In the genomic region with DNA sequence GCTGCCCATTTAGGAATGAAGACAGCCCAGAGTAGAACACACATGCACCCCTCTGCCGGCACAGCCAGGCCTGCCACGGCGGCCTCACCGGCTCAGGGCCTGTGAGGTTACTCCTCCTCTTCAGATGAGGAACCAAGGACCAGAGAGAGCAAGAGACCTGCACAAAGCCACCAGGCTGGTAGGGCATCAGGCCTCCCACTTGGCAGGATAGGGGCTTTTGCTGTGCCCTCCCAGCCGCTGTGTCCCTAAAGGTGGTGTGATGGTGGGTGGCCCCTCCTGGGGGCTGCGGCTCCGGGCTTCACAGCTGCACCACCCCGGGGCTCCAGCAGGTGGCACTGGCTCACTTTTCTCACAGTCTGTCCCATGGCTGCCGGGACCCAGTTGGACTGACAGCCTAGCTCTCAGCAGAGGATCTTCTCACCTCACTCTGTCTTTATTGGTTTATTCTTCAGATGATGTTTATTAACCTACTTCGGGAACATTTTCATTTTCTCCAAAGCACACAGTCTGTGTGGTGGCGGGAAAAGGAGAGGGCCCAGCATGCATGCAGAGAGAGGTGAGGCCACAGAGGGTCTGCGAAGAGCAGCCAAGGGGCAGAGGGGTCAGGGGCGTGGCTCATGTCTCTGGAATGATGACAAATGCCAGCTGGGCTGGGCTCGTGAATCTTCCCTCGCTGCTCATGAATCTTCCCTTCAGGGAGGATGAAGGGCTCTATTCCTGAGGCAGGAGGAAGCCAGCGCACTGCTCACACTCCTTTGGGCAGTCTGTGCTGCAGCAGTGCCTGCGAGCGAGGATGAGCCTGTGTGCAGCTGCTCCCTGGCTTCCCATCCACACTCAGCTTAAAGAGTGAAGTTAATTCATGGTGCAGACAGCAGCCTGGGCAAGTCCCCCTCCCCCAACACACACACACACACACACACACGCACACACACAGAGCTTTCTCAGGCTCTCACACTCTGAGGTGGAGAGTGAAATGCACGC, we compare ENCODE assay signal across 8 cellular contexts.
DNase-seq lines count a peak whose midpoint lies in the region; ATAC-seq, FAIRE-seq and TF ChIP-seq lines count a peak whose summit lies in the region.

No MANE protein-coding gene starts in this region.

- no peaks in the 10 kb centered on the region for H3K9me3 Mint-ChIP-seq in activated naive CD8-positive, alpha-beta T cell treated with anti-CD3 and anti-CD28 coated beads, Interleukin-2, amount 10 ng/mL, durations not matched to agents 7 days and 5 days
- H3K9me3 Mint-ChIP-seq in progenitor cell of endocrine pancreas (ENCODE audit: low read depth), result no peaks in the 10 kb centered on the region

- peaks cover 12% of the 10 kb centered on the region for H3K4me1 Mint-ChIP-seq in activated naive CD8-positive, alpha-beta T cell treated with anti-CD3 and anti-CD28 coated beads, Interleukin-2, amount 10 ng/mL, durations not matched to agents 7 days and 5 days
- H3K4me1 Mint-ChIP-seq in progenitor cell of endocrine pancreas (ENCODE audit: low read depth), result peaks cover 12% of the 10 kb centered on the region

- H3K4me1 ChIP-seq in HUES6 (ENCODE audit: control insufficient read depth, insufficient read depth, low read length) (peaks cover 12% of the 10 kb centered on the region; the same call in 1 of the 2 replicates), heart left ventricle (peaks cover 0 to 49% (median 19%) of the 10 kb centered on the region in 12 donors)

- H3K27ac Mint-ChIP-seq in activated naive CD8-positive, alpha-beta T cell treated with anti-CD3 and anti-CD28 coated beads, Interleukin-2, amount 10 ng/mL, durations not matched to agents 7 days and 5 days, result no peak overlapping the region
- H3K27ac Mint-ChIP-seq in progenitor cell of endocrine pancreas, result peak overlapping the region; percentile 45

- TF ChIP-seq POLR2A in heart left ventricle (IDR thresholded peaks at IDR 0.05), result no peak

- H3K27me3 Mint-ChIP-seq in activated naive CD8-positive, alpha-beta T cell treated with anti-CD3 and anti-CD28 coated beads, Interleukin-2, amount 10 ng/mL, durations not matched to agents 7 days and 5 days, result peaks cover 2% of the 10 kb centered on the region
- H3K27me3 Mint-ChIP-seq in progenitor cell of endocrine pancreas, result no peaks in the 10 kb centered on the region

- H3K27me3 ChIP-seq in HUES6 (ENCODE audit: control insufficient read depth, insufficient read depth, low read length), result no peaks in the 10 kb centered on the region
- H3K27me3 ChIP-seq in heart left ventricle, result no peaks in the 10 kb centered on the region

- POLR2A ChIA-PET in activated naive CD8-positive, alpha-beta T cell treated with anti-CD3 and anti-CD28 coated beads, Interleukin-2, amount 10 ng/mL, durations not matched to agents 7 days and 5 days (lab: Charles Lee), result interaction anchor here (0.7 to 1.3 kb wide), 2 partner anchors 101 to 422 kb away, joined by 3 to 4 read pairs; a partner anchor contains a TSS

- H3K4me3 Mint-ChIP-seq in activated naive CD8-positive, alpha-beta T cell treated with anti-CD3 and anti-CD28 coated beads, Interleukin-2, amount 10 ng/mL, durations not matched to agents 7 days and 5 days, result no peak overlapping the region
- H3K4me3 Mint-ChIP-seq in progenitor cell of endocrine pancreas (ENCODE audit: low read depth), result no peak overlapping the region

- H3K36me3 Mint-ChIP-seq in activated naive CD8-positive, alpha-beta T cell treated with anti-CD3 and anti-CD28 coated beads, Interleukin-2, amount 10 ng/mL, durations not matched to agents 7 days and 5 days, result no peaks in the 10 kb centered on the region
- H3K36me3 Mint-ChIP-seq in progenitor cell of endocrine pancreas (ENCODE audit: insufficient read depth), result no peaks in the 10 kb centered on the region

- H3K9ac ChIP-seq in HUES6 (ENCODE audit: low read length), result no peak overlapping the region

- H3K9me3 ChIP-seq in HUES6 (ENCODE audit: control insufficient read depth, insufficient read depth, low read depth, low read length) (no peaks in the 10 kb centered on the region), heart left ventricle (no peaks in the 10 kb centered on the region)

- ATAC-seq in SK-N-SH treated with all-trans-retinoic acid at 6 μM for 48 hours (peak; percentile 72), heart left ventricle (peak; percentile 56 to 73 (median 70)), GM21737 (IDR thresholded peaks at IDR 0.05; ENCODE audit: unreplicated experiment) (no peak)
- peak; percentile 75 for ATAC-seq in activated naive CD8-positive, alpha-beta T cell treated with anti-CD3 and anti-CD28 coated beads, Interleukin-2, amount 10 ng/mL, durations not matched to agents 7 days and 5 days (ENCODE audit: low read depth)

- no peaks in the 10 kb centered on the region for H3K36me3 ChIP-seq in HUES6 (ENCODE audit: control insufficient read depth, insufficient read depth, low read length)
- no peaks in the 10 kb centered on the region for H3K36me3 ChIP-seq in heart left ventricle

- TF ChIP-seq CTCF in heart left ventricle (IDR thresholded peaks at IDR 0.05) (peak; percentile 91 to 99 (median 96)), progenitor cell of endocrine pancreas (IDR thresholded peaks at IDR 0.05; ENCODE audit: unreplicated experiment) (peak; percentile 93)

- H3K27ac ChIP-seq in HUES6 (ENCODE audit: low read depth, low read length), result no peak overlapping the region
- peak overlapping the region in 2 of 12 donors; percentile 26 to 48 for H3K27ac ChIP-seq in heart left ventricle

- intact Hi-C loops in heart left ventricle (cut with DNase I), result loop anchor here (1.0 to 10.0 kb wide), 13 partner anchors 29 to 1345 kb away; no protein-coding TSS in a partner anchor

- 37 to 55% (median 50%) methylated on average over 15 to 20 of the region's 20 CpGs for WGBS in heart left ventricle, 4 donors

- FAIRE-seq in urothelium cell line (lab: Jason Lieb, UNC), result peak; percentile 97

- H3K4me3 ChIP-seq in HUES6 (ENCODE audit: low read depth, low read length) (peak overlapping the region; percentile 4; the same call in 1 of the 2 replicates), heart left ventricle (no peak overlapping the region)

- DNase-seq in ELR (ENCODE audit: low read depth) (peak; percentile 79), heart left ventricle (peak; percentile 66 to 86 (median 73)), progenitor cell of endocrine pancreas (ENCODE audit: low spot score, unreplicated experiment) (peak; percentile 66), urothelium cell line (ENCODE audit: low spot score) (peak; percentile 95)
- DNase-seq in activated naive CD8-positive, alpha-beta T cell treated with anti-CD3 and anti-CD28 coated beads, Interleukin-2, amount 10 ng/mL, durations not matched to agents 7 days and 5 days, result peak; percentile 75

TF ChIP-seq in SK-N-SH treated with all-trans-retinoic acid at 6 μM for 48 hours, 23 proteins besides CTCF, POLR2A, EP300 and RAD21 (continues in another document):
- TF ChIP-seq OSR1 (CRISPR knock-in tag; IDR thresholded peaks at IDR 0.05), result no peak
- no peak for TF ChIP-seq CSDC2 (CRISPR knock-in tag; IDR thresholded peaks at IDR 0.05)
- no peak for TF ChIP-seq SNAI2 (CRISPR knock-in tag; IDR thresholded peaks at IDR 0.05)
- no peak for TF ChIP-seq ZFP30 (CRISPR knock-in tag; IDR thresholded peaks at IDR 0.05)
- TF ChIP-seq ISL1 (CRISPR knock-in tag; IDR thresholded peaks at IDR 0.05), result no peak
- no peak for TF ChIP-seq TCF4 (CRISPR knock-in tag; IDR thresholded peaks at IDR 0.05; ENCODE audit: borderline replicate concordance)
- TF ChIP-seq ZNF8 (CRISPR knock-in tag; IDR thresholded peaks at IDR 0.05), result no peak
- no peak for TF ChIP-seq ZFP3 (CRISPR knock-in tag; IDR thresholded peaks at IDR 0.05)
- TF ChIP-seq ZNF565 (CRISPR knock-in tag; conservative IDR thresholded peaks at IDR 0.05; ENCODE audit: low read depth), result no peak
- TF ChIP-seq, protein P1, sequence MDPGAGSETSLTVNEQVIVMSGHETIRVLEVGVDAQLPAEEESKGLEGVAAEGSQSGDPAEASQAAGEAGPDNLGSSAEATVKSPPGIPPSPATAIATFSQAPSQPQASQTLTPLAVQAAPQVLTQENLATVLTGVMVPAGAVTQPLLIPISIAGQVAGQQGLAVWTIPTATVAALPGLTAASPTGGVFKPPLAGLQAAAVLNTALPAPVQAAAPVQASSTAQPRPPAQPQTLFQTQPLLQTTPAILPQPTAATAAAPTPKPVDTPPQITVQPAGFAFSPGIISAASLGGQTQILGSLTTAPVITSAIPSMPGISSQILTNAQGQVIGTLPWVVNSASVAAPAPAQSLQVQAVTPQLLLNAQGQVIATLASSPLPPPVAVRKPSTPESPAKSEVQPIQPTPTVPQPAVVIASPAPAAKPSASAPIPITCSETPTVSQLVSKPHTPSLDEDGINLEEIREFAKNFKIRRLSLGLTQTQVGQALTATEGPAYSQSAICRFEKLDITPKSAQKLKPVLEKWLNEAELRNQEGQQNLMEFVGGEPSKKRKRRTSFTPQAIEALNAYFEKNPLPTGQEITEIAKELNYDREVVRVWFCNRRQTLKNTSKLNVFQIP (CRISPR knock-in tag; IDR thresholded peaks at IDR 0.05; ENCODE audit: borderline replicate concordance, low read depth), result no peak
- no peak for TF ChIP-seq ESRRG (CRISPR knock-in tag; IDR thresholded peaks at IDR 0.05)
- TF ChIP-seq, protein P2, sequence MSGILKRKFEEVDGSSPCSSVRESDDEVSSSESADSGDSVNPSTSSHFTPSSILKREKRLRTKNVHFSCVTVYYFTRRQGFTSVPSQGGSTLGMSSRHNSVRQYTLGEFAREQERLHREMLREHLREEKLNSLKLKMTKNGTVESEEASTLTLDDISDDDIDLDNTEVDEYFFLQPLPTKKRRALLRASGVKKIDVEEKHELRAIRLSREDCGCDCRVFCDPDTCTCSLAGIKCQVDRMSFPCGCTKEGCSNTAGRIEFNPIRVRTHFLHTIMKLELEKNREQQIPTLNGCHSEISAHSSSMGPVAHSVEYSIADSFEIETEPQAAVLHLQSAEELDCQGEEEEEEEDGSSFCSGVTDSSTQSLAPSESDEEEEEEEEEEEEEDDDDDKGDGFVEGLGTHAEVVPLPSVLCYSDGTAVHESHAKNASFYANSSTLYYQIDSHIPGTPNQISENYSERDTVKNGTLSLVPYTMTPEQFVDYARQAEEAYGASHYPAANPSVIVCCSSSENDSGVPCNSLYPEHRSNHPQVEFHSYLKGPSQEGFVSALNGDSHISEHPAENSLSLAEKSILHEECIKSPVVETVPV (CRISPR knock-in tag; IDR thresholded peaks at IDR 0.05), result no peak
- TF ChIP-seq TOX (CRISPR knock-in tag; IDR thresholded peaks at IDR 0.05; ENCODE audit: borderline replicate concordance), result no peak
- TF ChIP-seq GLIS3 (CRISPR knock-in tag; IDR thresholded peaks at IDR 0.05), result no peak
